ENCODE assay signal across 6 cellular contexts in genomic region chr1:12713651-12714050, GRCh38. TPM values are rescaled to one million over a fixed set of nuclear protein-coding genes. Genes with fewer than 3 reads are reported as not detected.
"Had no signal": no experiment of that assay in that cellular context is flagged by ENCODE, and none has a peak within 500 bp of the region (broad histone marks: within the 10 kb centered on the region; RNA-seq: fewer than 3 reads in every experiment).

No MANE protein-coding gene starts in this region.

RNA-seq across cellular contexts. Expression of gene AADACL3, which starts 2.3 kb away (rescaled TPM):
- total RNA-seq: GM23248, H4, HepG2, HT-29 had no signal
- polyA plus RNA-seq: GM23248, HepG2, IgD-negative memory B cell had no signal

RNA-seq across cellular contexts. Expression of gene CFAP107, which starts 32.3 kb away (rescaled TPM):
- total RNA-seq: GM23248, H4, H7, HepG2, HT-29 had no signal
- polyA plus RNA-seq: GM23248, HepG2, IgD-negative memory B cell had no signal

RNA-seq across cellular contexts. Expression of gene PRAMEF12, which starts 59.9 kb away (rescaled TPM):
- total RNA-seq: GM23248, H4, H7, HepG2, HT-29 had no signal
- polyA plus RNA-seq: GM23248, HepG2, IgD-negative memory B cell had no signal
